17 cellular contexts compared by ENCODE assay signal in the genomic region with DNA sequence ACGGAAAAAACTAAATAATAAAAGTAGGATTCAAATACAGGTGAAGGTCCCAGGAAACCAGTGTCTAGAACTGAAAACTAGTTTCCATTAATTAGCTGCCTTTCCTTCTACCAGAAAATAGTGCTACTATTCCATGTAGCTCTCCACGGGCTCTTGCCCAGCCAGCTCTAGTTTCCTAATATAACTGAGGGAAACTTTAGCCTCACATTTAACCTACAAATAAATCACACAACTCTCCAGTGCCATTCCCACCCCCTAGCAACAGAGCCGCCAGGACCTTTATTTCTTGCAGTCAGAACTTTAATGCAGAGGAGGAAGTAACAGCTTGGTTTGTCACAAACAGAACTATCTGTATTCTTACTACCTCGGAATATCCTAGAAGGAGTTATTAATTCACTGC.
"Had no signal": no experiment of that assay in that cellular context is flagged by ENCODE, and none has a peak within 500 bp of the region (broad histone marks: within the 10 kb centered on the region; RNA-seq: fewer than 3 reads in every experiment).

No MANE protein-coding gene starts in this region.

- H3K27ac Mint-ChIP-seq: activated CD4-positive, alpha-beta memory T cell treated with anti-CD3 and anti-CD28 coated beads for 36 hours; activated CD8-positive, alpha-beta memory T cell treated with anti-CD3 and anti-CD28 coated beads, Interleukin-2, amount 10 ng/mL, durations not matched to agents 7 days and 5 days; activated naive CD8-positive, alpha-beta T cell treated with anti-CD3 and anti-CD28 coated beads for 36 hours; natural killer cell treated with Interleukin-12 subunit alpha and Interleukin-12 subunit beta and Interleukin-15 and Interleukin-18, amount 100 ng/mL, for 72 hours had no signal

- H3K4me3 Mint-ChIP-seq: activated CD4-positive, alpha-beta memory T cell treated with anti-CD3 and anti-CD28 coated beads for 36 hours; activated CD8-positive, alpha-beta memory T cell treated with anti-CD3 and anti-CD28 coated beads, Interleukin-2, amount 10 ng/mL, durations not matched to agents 7 days and 5 days; activated naive CD8-positive, alpha-beta T cell treated with anti-CD3 and anti-CD28 coated beads for 36 hours; activated T-cell treated with anti-CD3 and anti-CD28 coated beads, Interleukin-2, amount 50 U/mL, for 4 hours; natural killer cell treated with Interleukin-12 subunit alpha and Interleukin-12 subunit beta and Interleukin-15 and Interleukin-18, amount 100 ng/mL, for 72 hours had no signal

- H3K36me3 ChIP-seq: breast epithelium had no signal

- ATAC-seq: activated CD8-positive, alpha-beta memory T cell treated with anti-CD3 and anti-CD28 coated beads, Interleukin-2, amount 10 ng/mL, durations not matched to agents 7 days and 5 days; activated T-cell treated with anti-CD3 and anti-CD28 coated beads, Interleukin-2, amount 50 U/mL, for 4 hours; gastroesophageal sphincter; left lung; natural killer cell treated with Interleukin-12 subunit alpha and Interleukin-12 subunit beta and Interleukin-15 and Interleukin-18, amount 100 ng/mL, for 72 hours; right lobe of liver; stimulated activated naive CD8-positive, alpha-beta T cell treated with anti-CD3 and anti-CD28 coated beads, Interleukin-15, Interleukin-2, amounts not matched to agents 100 U/mL and 50 U/mL, for 24 hours had no signal

- H3K27me3 ChIP-seq: breast epithelium, gastroesophageal sphincter, left lung, right lobe of liver, upper lobe of left lung had no signal

- H3K9me3 ChIP-seq: breast epithelium, gastroesophageal sphincter, left lung, right lobe of liver, upper lobe of left lung had no signal

- H3K4me1 ChIP-seq: breast epithelium, gastroesophageal sphincter, left lung, upper lobe of left lung had no signal

- H3K4me3 ChIP-seq: breast epithelium, gastroesophageal sphincter, left lung, right lobe of liver, upper lobe of left lung had no signal

- DNase-seq: activated CD4-positive, alpha-beta memory T cell treated with anti-CD3 and anti-CD28 coated beads for 36 hours; activated CD8-positive, alpha-beta memory T cell treated with anti-CD3 and anti-CD28 coated beads, Interleukin-2, amount 10 ng/mL, durations not matched to agents 7 days and 5 days; activated effector memory CD4-positive, alpha-beta T cell treated with Interleukin-2 at 50 U/mL for 16 hours; activated naive CD8-positive, alpha-beta T cell treated with anti-CD3 and anti-CD28 coated beads for 36 hours; activated T-cell treated with anti-CD3 and anti-CD28 coated beads, Interleukin-2, amount 50 U/mL, for 4 hours; anterior cingulate cortex; dermis blood vessel endothelial cell; erythroblast; left lung; occipital lobe; right lobe of liver; stimulated activated naive CD8-positive, alpha-beta T cell treated with anti-CD3 and anti-CD28 coated beads, Interleukin-15, Interleukin-2, amounts not matched to agents 100 U/mL and 50 U/mL, for 24 hours; upper lobe of left lung had no signal

- H3K27me3 Mint-ChIP-seq: activated CD4-positive, alpha-beta memory T cell treated with anti-CD3 and anti-CD28 coated beads for 36 hours; activated CD8-positive, alpha-beta memory T cell treated with anti-CD3 and anti-CD28 coated beads, Interleukin-2, amount 10 ng/mL, durations not matched to agents 7 days and 5 days; activated naive CD8-positive, alpha-beta T cell treated with anti-CD3 and anti-CD28 coated beads for 36 hours; natural killer cell treated with Interleukin-12 subunit alpha and Interleukin-12 subunit beta and Interleukin-15 and Interleukin-18, amount 100 ng/mL, for 72 hours had no signal

- H3K9me3 Mint-ChIP-seq: activated CD4-positive, alpha-beta memory T cell treated with anti-CD3 and anti-CD28 coated beads for 36 hours; activated naive CD8-positive, alpha-beta T cell treated with anti-CD3 and anti-CD28 coated beads for 36 hours; activated T-cell treated with anti-CD3 and anti-CD28 coated beads, Interleukin-2, amount 50 U/mL, for 4 hours; natural killer cell treated with Interleukin-12 subunit alpha and Interleukin-12 subunit beta and Interleukin-15 and Interleukin-18, amount 100 ng/mL, for 72 hours had no signal

- H3K27ac ChIP-seq: breast epithelium, gastroesophageal sphincter, left lung, right lobe of liver, upper lobe of left lung, VCaP had no signal
